In genomic region chr19:12365094-12365371, GRCh38 we compare ENCODE assay signal across 9 cellular contexts. TPM values are rescaled to one million over a fixed set of nuclear protein-coding genes. Genes with fewer than 3 reads are reported as not detected.
A peak's percentile ranks its signal among the peaks of the same experiment; 100 is the strongest.
DNase-seq lines count a peak whose midpoint lies in the region; ATAC-seq, FAIRE-seq and TF ChIP-seq lines count a peak whose summit lies in the region.
"Had no signal": no experiment of that assay in that cellular context is flagged by ENCODE, and none has a peak within 500 bp of the region (broad histone marks: within the 10 kb centered on the region; RNA-seq: fewer than 3 reads in every experiment).

No MANE protein-coding gene starts in this region.

- H3K4me3 Mint-ChIP-seq in MCF 10A (ENCODE audit: unreplicated experiment) = peak overlapping the region; percentile 82

- POLR2A ChIA-PET in MCF 10A (lab: Yijun Ruan, JAX) = interaction anchor here (0.6 to 1.7 kb wide), 5 partner anchors 32 to 741 kb away, joined by 3 to 11 read pairs (median 5); partner anchors contain the start of genes ZNF136, ZNF44 and ZNF563

- H4K20me1 ChIP-seq in Karpas-422 (ENCODE audit: insufficient read depth, low read depth, low read length) = no peaks in the 10 kb centered on the region

- H3K27me3 ChIP-seq in Karpas-422 (ENCODE audit: low read length) = no peaks in the 10 kb centered on the region
- no peaks in the 10 kb centered on the region for H3K27me3 ChIP-seq in stomach smooth muscle (ENCODE audit: control insufficient read depth in 1 of 2, insufficient read depth in 2 of 2, low read length in 2 of 2)

- intact Hi-C loops in MCF 10A (cut with micrococcal nuclease) = no loop called here
- intact Hi-C loops in kidney (cut with DNase I) = no loop called here

- peak overlapping the region; percentile 77 for H3K4me2 ChIP-seq in Karpas-422 (ENCODE audit: low read depth, low read length, poor library complexity, severe bottlenecking)
- H3K4me2 ChIP-seq: A549 had no signal

- H3K9me3 Mint-ChIP-seq in MCF 10A (ENCODE audit: unreplicated experiment) = peaks cover 16% of the 10 kb centered on the region

- no peak for TF ChIP-seq CTCF in MCF 10A (IDR thresholded peaks at IDR 0.05; ENCODE audit: unreplicated experiment)
- no peak for TF ChIP-seq CTCF in kidney (IDR thresholded peaks at IDR 0.05; ENCODE audit: borderline replicate concordance, extremely low read depth, insufficient read depth)

- peak overlapping the region; percentile 77 for H3K4me3 ChIP-seq in Karpas-422 (ENCODE audit: low read length)
- H3K4me3 ChIP-seq in kidney (ENCODE audit: low read length in 2 of 2) = peak overlapping the region; percentile 77 to 85
- H3K4me3 ChIP-seq in stomach smooth muscle (ENCODE audit: low read length in 2 of 2) = peak overlapping the region; percentile 83 to 88
- H3K4me3 ChIP-seq: A549 had no signal

- H3K27ac ChIP-seq in Karpas-422 (ENCODE audit: low read length) = no peak overlapping the region
- H3K27ac ChIP-seq in kidney (ENCODE audit: low read depth in 2 of 2, low read length in 2 of 2) = peak overlapping the region; percentile 86 to 89
- H3K27ac ChIP-seq in stomach smooth muscle (ENCODE audit: low read length) = peak overlapping the region; percentile 90
- H3K27ac ChIP-seq: A549 had no signal

- 0 out of 2 replicates have a peak, but pooled peaks cover 3% of the 10 kb centered on the region for H3K79me2 ChIP-seq in Karpas-422 (ENCODE audit: low read length)

- CTCF ChIA-PET in MCF 10A (lab: Yijun Ruan, JAX) = interaction anchor here (0.5 to 1.1 kb wide), 4 partner anchors 8 to 294 kb away, joined by 3 to 4 read pairs (median 4); partner anchors contain the start of gene ZNF563

- no TSS peak for BruUV-seq in MCF 10A (replicated peaks; lab: Mats Ljungman, UMichigan)

- no peak overlapping the region for H3K27ac Mint-ChIP-seq in MCF 10A (ENCODE audit: low read depth, unreplicated experiment)

- DNase-seq in DMS53 (lab: John Stamatoyannopoulos, UW) (peak; percentile 63), DMS53 treated with DMSO at 0.1 percent for 48 hours (lab: John Stamatoyannopoulos, UW; ENCODE audit: unreplicated experiment) (no peak), Karpas-422 (no peak), MCF 10A (ENCODE audit: unreplicated experiment) (no peak), kidney (no peak), NOMO-1 (lab: John Stamatoyannopoulos, UW; ENCODE audit: unreplicated experiment in 2 of 2) (no peak)

- ATAC-seq in GM21360 (IDR thresholded peaks at IDR 0.05; ENCODE audit: unreplicated experiment) = no peak
- ATAC-seq: A549 had no signal

- H2AFZ ChIP-seq in Karpas-422 (ENCODE audit: low read length) = peak overlapping the region; percentile 92; the same call in 1 of the 2 replicates

- FAIRE-seq in kidney (lab: Jason Lieb, UNC) = no peak
- FAIRE-seq: A549 had no signal

- no peaks in the 10 kb centered on the region for H3K27me3 Mint-ChIP-seq in MCF 10A (ENCODE audit: insufficient read depth, unreplicated experiment)

- H3K9me2 ChIP-seq in Karpas-422 (replicated peaks; ENCODE audit: insufficient read depth, low read length) = no peaks in the 10 kb centered on the region

- no peaks in the 10 kb centered on the region for H3K36me3 ChIP-seq in Karpas-422 (ENCODE audit: insufficient read depth, low read length)
- H3K36me3 ChIP-seq in kidney (ENCODE audit: control insufficient read depth in 1 of 2, insufficient read depth in 2 of 2, low read length in 2 of 2) = no peaks in the 10 kb centered on the region
- H3K36me3 ChIP-seq in stomach smooth muscle (ENCODE audit: control insufficient read depth in 2 of 2, insufficient read depth in 2 of 2, low read length in 2 of 2) = no peaks in the 10 kb centered on the region

- H3K9me3 ChIP-seq in Karpas-422 (ENCODE audit: low read length) (peaks cover 3% of the 10 kb centered on the region; the same call in 1 of the 2 replicates), kidney (ENCODE audit: control insufficient read depth in 1 of 2, low read length in 2 of 2) (no peaks in the 10 kb centered on the region), stomach smooth muscle (ENCODE audit: control insufficient read depth in 2 of 2, low read length in 2 of 2) (no peaks in the 10 kb centered on the region)
- H3K9me3 ChIP-seq: A549 had no signal

- H3K4me1 ChIP-seq in Karpas-422 (ENCODE audit: low read length) (peaks cover 14% of the 10 kb centered on the region), kidney (ENCODE audit: control insufficient read depth in 1 of 2, insufficient read depth in 1 of 2, low read depth in 1 of 2, low read length in 2 of 2) (peaks cover 3 to 5% of the 10 kb centered on the region in 2 donors), stomach smooth muscle (ENCODE audit: control insufficient read depth, insufficient read depth, low read length) (peaks cover 12% of the 10 kb centered on the region)
- H3K4me1 ChIP-seq: A549 had no signal

- H3K9ac ChIP-seq in Karpas-422 (ENCODE audit: low read length) = peak overlapping the region; percentile 76
- H3K9ac ChIP-seq in kidney (ENCODE audit: low read length in 2 of 2) = peak overlapping the region; percentile 80 to 91
- H3K9ac ChIP-seq in stomach smooth muscle (ENCODE audit: low read length in 2 of 2) = peak overlapping the region; percentile 82 to 92

- H3K36me3 Mint-ChIP-seq in MCF 10A (ENCODE audit: insufficient read depth, unreplicated experiment) = no peaks in the 10 kb centered on the region

- no peaks in the 10 kb centered on the region for H3K4me1 Mint-ChIP-seq in MCF 10A (ENCODE audit: insufficient read depth, unreplicated experiment)

RNA-seq across cellular contexts. Expression of gene ZNF442, which starts 0.5 kb away (rescaled TPM):
- 2.1 and 6.3 TPM in 2 replicates for total RNA-seq in Karpas-422 (2014; rRNA removed; shearing (Covaris generic); ENCODE audit: low replicate concordance)
- total RNA-seq in MCF 10A (2022) = 0.44 and 0.49 TPM in 2 replicates
- total RNA-seq in kidney = 9.1 TPM
- 2.1 TPM for polyA plus RNA-seq in kidney (ENCODE audit: insufficient read depth, low read depth, low replicate concordance)
- polyA plus RNA-seq: A549 had no signal

RNA-seq across cellular contexts. Expression of gene ZNF563, which starts 31.6 kb away (rescaled TPM):
- total RNA-seq in Karpas-422 (2014; rRNA removed; shearing (Covaris generic); ENCODE audit: low replicate concordance) = 4.7 and 6.2 TPM in 2 replicates
- total RNA-seq in MCF 10A (2022) (1.1 and 1.3 TPM in 2 replicates), kidney (6.8 TPM)
- 4.6 TPM for polyA plus RNA-seq in kidney (ENCODE audit: insufficient read depth, low read depth, low replicate concordance)
- polyA plus RNA-seq: A549 had no signal

RNA-seq across cellular contexts. Expression of gene ZNF799, which starts 36.0 kb away (rescaled TPM):
- total RNA-seq in Karpas-422 (2014; rRNA removed; shearing (Covaris generic); ENCODE audit: low replicate concordance) = 5.1 TPM in 2 replicates
- total RNA-seq in MCF 10A (2022) (1.0 and 1.8 TPM in 2 replicates), kidney (7.8 TPM)
- 4.3 TPM for polyA plus RNA-seq in kidney (ENCODE audit: insufficient read depth, low read depth, low replicate concordance)
